ENCODE assay signal across 27 cellular contexts in the genomic region with DNA sequence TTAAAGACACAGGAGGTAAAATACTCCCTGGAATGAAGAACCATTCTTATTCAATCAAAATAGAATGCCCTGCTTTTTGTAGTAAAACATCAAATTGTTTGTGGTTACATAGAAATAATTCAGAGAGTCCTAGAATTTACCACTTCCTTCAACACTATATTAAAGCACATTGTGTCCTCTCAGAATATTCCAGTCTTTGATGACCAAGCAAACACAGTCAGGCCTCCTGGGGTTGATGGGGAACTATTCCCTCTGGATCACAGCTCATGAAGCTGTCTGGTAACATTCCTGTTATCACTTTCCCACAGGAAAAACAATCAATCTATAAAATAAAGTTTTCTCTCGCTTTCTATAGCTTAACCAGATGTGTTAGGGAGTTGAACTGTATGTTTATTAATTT.
"Had no signal": no experiment of that assay in that cellular context is flagged by ENCODE, and none has a peak within 500 bp of the region (broad histone marks: within the 10 kb centered on the region; RNA-seq: fewer than 3 reads in every experiment).

No MANE protein-coding gene starts in this region.

- H3K4me2 ChIP-seq: neural progenitor cell had no signal

- H3K27me3 ChIP-seq: colonic mucosa, heart right ventricle, neural progenitor cell, right atrium auricular region, vagina had no signal

- H3K4me1 ChIP-seq: colonic mucosa, heart right ventricle, lower lobe of right lung, parathyroid adenoma, right atrium auricular region, vagina had no signal

- H2AFZ ChIP-seq: neural progenitor cell, parathyroid adenoma had no signal

- H3K79me2 ChIP-seq: parathyroid adenoma had no signal

- DNase-seq: colonic mucosa; effector CD8-positive, alpha-beta T cell; endodermal cell; foreskin fibroblast; glutamatergic neuron; heart right ventricle; hypothalamus; immature natural killer cell; islet precursor cell; kidney glomerular epithelial cell; left ventricle myocardium superior; lower lobe of right lung; mucosa of descending colon; naive B cell; stimulated activated CD4-positive, alpha-beta T cell treated with anti-CD3 and anti-CD28 coated beads, Interleukin-15, amount 100 ng/mL, for 24 hours; stimulated activated CD4-positive, alpha-beta T cell treated with anti-CD3 and anti-CD28 coated beads, Interleukin-2, amount 100 ng/mL, for 48 hours; stimulated activated naive B cell treated with anti-CD40 and anti-IgM and Interleukin-4, amounts not matched to agents 10 μg/mL and 1 μg/mL and 100 μg/mL, for 72 hours; trophoblast cell had no signal

- H3K36me3 ChIP-seq: colonic mucosa, heart right ventricle, lower lobe of right lung, neural progenitor cell, right atrium auricular region, vagina had no signal

- H3K9me3 ChIP-seq: colonic mucosa, heart right ventricle, lower lobe of right lung, right atrium auricular region, vagina had no signal

- ATAC-seq: esophagus mucosa; heart right ventricle; left ventricle myocardium superior; lower lobe of right lung; mucosa of descending colon; natural killer cell treated with Interleukin-12 subunit alpha and Interleukin-12 subunit beta and Interleukin-15 and Interleukin-18, amount 100 ng/mL, for 72 hours; sciatic nerve; stimulated activated naive B cell treated with anti-CD40 and anti-IgM and Interleukin-4, amounts not matched to agents 10 μg/mL and 1 μg/mL and 100 μg/mL, for 72 hours had no signal

- H3K4me3 ChIP-seq: colonic mucosa, heart right ventricle, lower lobe of right lung, mucosa of descending colon, neural progenitor cell, right atrium auricular region, skin epidermis, vagina had no signal

- H3K27ac ChIP-seq: colonic mucosa, epithelial cell of prostate, heart right ventricle, lower lobe of right lung, neural progenitor cell, parathyroid adenoma, right atrium auricular region, skin epidermis, vagina had no signal
